19 cellular contexts compared by ENCODE assay signal in genomic region chr1:167654975-167655575, GRCh38. TPM values are rescaled to one million over a fixed set of nuclear protein-coding genes. Genes with fewer than 3 reads are reported as not detected.
A peak's percentile ranks its signal among the peaks of the same experiment; 100 is the strongest.
DNase-seq lines count a peak whose midpoint lies in the region; ATAC-seq and TF ChIP-seq lines count a peak whose summit lies in the region.
"Had no signal": no experiment of that assay in that cellular context is flagged by ENCODE, and none has a peak within 500 bp of the region (broad histone marks: within the 10 kb centered on the region; RNA-seq: fewer than 3 reads in every experiment).

No MANE protein-coding gene starts in this region.

- no peak for ATAC-seq in activated CD8-positive, alpha-beta T cell treated with anti-CD3 and anti-CD28 coated beads, Interleukin-2, amount 10 ng/mL, durations not matched to agents 7 days and 5 days
- ATAC-seq in left cardiac atrium = peak; percentile 50 to 70
- peak in 1 of 4 donors; percentile 21 for ATAC-seq in psoas muscle
- ATAC-seq in GM18873 (IDR thresholded peaks at IDR 0.05; ENCODE audit: low FRiP score, unreplicated experiment) = no peak
- ATAC-seq in mucosa of descending colon = no peak
- ATAC-seq: foreskin keratinocyte had no signal

- H3K36me3 ChIP-seq in HEK293 (ENCODE audit: control insufficient read depth in 2 of 2, insufficient read depth in 1 of 2, low read length in 2 of 2) (no peaks in the 10 kb centered on the region), psoas muscle (ENCODE audit: insufficient read depth in 1 of 2, low read depth in 1 of 2) (no peaks in the 10 kb centered on the region), H7 (replicated peaks; ENCODE audit: control insufficient read depth, insufficient read depth, low read length) (no peaks in the 10 kb centered on the region), mucosa of descending colon (ENCODE audit: low read depth) (no peaks in the 10 kb centered on the region)
- H3K36me3 ChIP-seq: thoracic aorta had no signal

- POLR2A ChIA-PET in HEK293 (lab: Yijun Ruan, JAX) = no interaction called here
- POLR2A ChIA-PET in activated CD8-positive, alpha-beta T cell treated with anti-CD3 and anti-CD28 coated beads, Interleukin-2, amount 10 ng/mL, durations not matched to agents 7 days and 5 days (lab: Charles Lee) = interaction anchor here (0.7 kb wide), 1 partner anchor 55 kb away, joined by 3 read pairs; no protein-coding TSS in a partner anchor

- peaks cover 59% of the 10 kb centered on the region for H3K36me3 Mint-ChIP-seq in activated CD8-positive, alpha-beta T cell treated with anti-CD3 and anti-CD28 coated beads, Interleukin-2, amount 10 ng/mL, durations not matched to agents 7 days and 5 days (ENCODE audit: low read depth)
- H3K36me3 Mint-ChIP-seq: brain had no signal

- H3K27me3 ChIP-seq in psoas muscle (ENCODE audit: insufficient read depth in 3 of 3, low read length in 2 of 3) (no peaks in the 10 kb centered on the region), H7 (ENCODE audit: control insufficient read depth, insufficient read depth, low read length) (peaks cover 1% of the 10 kb centered on the region; the same call in 1 of the 2 replicates)
- H3K27me3 ChIP-seq: foreskin keratinocyte had no signal

- CTCF ChIA-PET in HEK293 (lab: Yijun Ruan, JAX) = interaction anchor here (0.6 kb wide), 1 partner anchor 13 kb away, joined by 4 read pairs; no protein-coding TSS in a partner anchor
- CTCF ChIA-PET in activated CD8-positive, alpha-beta T cell treated with anti-CD3 and anti-CD28 coated beads, Interleukin-2, amount 10 ng/mL, durations not matched to agents 7 days and 5 days (lab: Charles Lee) = interaction anchor here (0.7 to 3.3 kb wide), 3 partner anchors 11 to 55 kb away, joined by 3 to 20 read pairs (median 10); no protein-coding TSS in a partner anchor

- intact Hi-C loops in left cardiac atrium (cut with DNase I) (no loop called here), psoas muscle (cut with DNase I) (no loop called here), mucosa of descending colon (cut with DNase I, micrococcal nuclease) (no loop called here)

- no peak overlapping the region for H3K4me3 ChIP-seq in HEK293 (ENCODE audit: low read depth, low read length)
- H3K4me3 ChIP-seq in psoas muscle = no peak overlapping the region
- H3K4me3 ChIP-seq in H7 (ENCODE audit: insufficient read depth, low read depth, low read length) = no peak overlapping the region
- H3K4me3 ChIP-seq in mucosa of descending colon = no peak overlapping the region
- H3K4me3 ChIP-seq: thoracic aorta had no signal

- peak overlapping the region; percentile 35 for H3K27ac Mint-ChIP-seq in activated CD8-positive, alpha-beta T cell treated with anti-CD3 and anti-CD28 coated beads, Interleukin-2, amount 10 ng/mL, durations not matched to agents 7 days and 5 days
- H3K27ac Mint-ChIP-seq: brain, endodermal cell had no signal

- no peak overlapping the region for H3K4me3 Mint-ChIP-seq in activated CD8-positive, alpha-beta T cell treated with anti-CD3 and anti-CD28 coated beads, Interleukin-2, amount 10 ng/mL, durations not matched to agents 7 days and 5 days
- H3K4me3 Mint-ChIP-seq: activated T-helper 1 cell treated with anti-CD3 and anti-CD28 coated beads, Interleukin-12 subunit alpha, Interleukin-12 subunit beta, Interleukin-2, Interleukin-4 antibody, amounts not matched to agents 30 ng/mL and 10 ng/mL and 1 ng/mL, durations not matched to agents 14 hours and 24 hours and 36 hours; brain; endodermal cell had no signal

- H3K27me3 Mint-ChIP-seq in activated CD8-positive, alpha-beta T cell treated with anti-CD3 and anti-CD28 coated beads, Interleukin-2, amount 10 ng/mL, durations not matched to agents 7 days and 5 days (ENCODE audit: low read depth) = no peaks in the 10 kb centered on the region

- H3K9me3 ChIP-seq in HEK293 (ENCODE audit: control insufficient read depth, insufficient read depth, low read depth, low read length) (no peaks in the 10 kb centered on the region), psoas muscle (no peaks in the 10 kb centered on the region), mucosa of descending colon (no peaks in the 10 kb centered on the region)
- H3K9me3 ChIP-seq: thoracic aorta had no signal

- H3K4me1 Mint-ChIP-seq in activated CD8-positive, alpha-beta T cell treated with anti-CD3 and anti-CD28 coated beads, Interleukin-2, amount 10 ng/mL, durations not matched to agents 7 days and 5 days (ENCODE audit: low read depth) = peaks cover 67% of the 10 kb centered on the region

- 51 to 73% (median 65%) methylated on average over 7 of the region's 7 CpGs for WGBS in psoas muscle, 3 donors

- no peaks in the 10 kb centered on the region for H3K9me3 Mint-ChIP-seq in activated CD8-positive, alpha-beta T cell treated with anti-CD3 and anti-CD28 coated beads, Interleukin-2, amount 10 ng/mL, durations not matched to agents 7 days and 5 days (ENCODE audit: insufficient read depth)
- H3K9me3 Mint-ChIP-seq: activated T-helper 1 cell treated with anti-CD3 and anti-CD28 coated beads, Interleukin-12 subunit alpha, Interleukin-12 subunit beta, Interleukin-2, Interleukin-4 antibody, amounts not matched to agents 30 ng/mL and 10 ng/mL and 1 ng/mL, durations not matched to agents 14 hours and 24 hours and 36 hours; brain; endodermal cell had no signal

- no peak for DNase-seq in activated CD8-positive, alpha-beta T cell treated with anti-CD3 and anti-CD28 coated beads, Interleukin-2, amount 10 ng/mL, durations not matched to agents 7 days and 5 days
- DNase-seq in left cardiac atrium (peak; percentile 50), psoas muscle (no peak), H7 (no peak), mucosa of descending colon (no peak)
- no peak for DNase-seq in stimulated activated naive CD4-positive, alpha-beta T cell treated with Interleukin-2 at 50 U/mL for 16 hours (lab: John Stamatoyannopoulos, UW)
- DNase-seq: activated CD4-positive, alpha-beta T cell treated with anti-CD3 and anti-CD28 coated beads, Interleukin-2, amount 50 U/mL, for 1 hour; endodermal cell; foreskin keratinocyte; midbrain; NCI-H2029; RPMI8226; T-helper 2 cell had no signal

- no peak overlapping the region for H3K27ac ChIP-seq in HEK293 (ENCODE audit: extremely low read depth, low read depth, low read length)
- peak overlapping the region; percentile 78 for H3K27ac ChIP-seq in psoas muscle
- H3K27ac ChIP-seq: foreskin keratinocyte, thoracic aorta had no signal

- TF ChIP-seq CTCF in HEK293 (tag by site-specific recombination; IDR thresholded peaks at IDR 0.05) (no peak), psoas muscle (IDR thresholded peaks at IDR 0.05) (no peak), mucosa of descending colon (IDR thresholded peaks at IDR 0.05) (no peak)

- H3K4me1 ChIP-seq in HEK293 (ENCODE audit: control insufficient read depth, insufficient read depth, low read length) (peaks cover 9% of the 10 kb centered on the region), psoas muscle (peaks cover 68% of the 10 kb centered on the region), mucosa of descending colon (ENCODE audit: low read depth) (peaks cover 18% of the 10 kb centered on the region)
- H3K4me1 ChIP-seq: foreskin keratinocyte had no signal

TF ChIP-seq in HEK293, 187 proteins besides CTCF, POLR2A, EP300 and RAD21:
- no peak for TF ChIP-seq ZNF658 (tag by site-specific recombination; IDR thresholded peaks at IDR 0.05)
- TF ChIP-seq SCRT2 (tag by site-specific recombination; IDR thresholded peaks at IDR 0.05) = 0 out of 2 replicates have a peak, but pooled peaks have one; percentile 28

RNA-seq across cellular contexts. Expression of gene RCSD1, which starts 25.0 kb away (rescaled TPM):
- total RNA-seq in activated CD8-positive, alpha-beta T cell treated with anti-CD3 and anti-CD28 coated beads, Interleukin-2, amount 10 ng/mL, durations not matched to agents 7 days and 5 days = 100 to 1,000 TPM; 143 to 145 TPM
- total RNA-seq in left cardiac atrium (10 to 100 TPM; 33.6 to 38.7 TPM), psoas muscle (10 to 100 TPM in 3 of 4 donors, 1 to 10 TPM in 1; 9.9 to 34.2 (median 23.1) TPM), mucosa of descending colon (10 to 100 TPM in 1 of 3 donors, 1 to 10 TPM in 2; 3.9 to 10.8 (median 8.4) TPM)
- polyA plus RNA-seq in psoas muscle = 10 to 100 TPM in 2 of 3 donors, 1 to 10 TPM in 1; 3.9 to 13.7 (median 10.4) TPM
- 0.31 and 0.37 TPM in 2 replicates for total RNA-seq in H7 (2014; rRNA removed; shearing (Covaris generic))
- polyA plus RNA-seq: BJ had no signal

Comparison
In these comparisons a context has a peak if more than half of its experiments do, and no peak if none do; other contexts are left out.
1. ATAC-seq: peak in left cardiac atrium (2 of 2); none in activated CD8-positive, alpha-beta T cell treated with anti-CD3 and anti-CD28 coated beads, Interleukin-2, amount 10 ng/mL, durations not matched to agents 7 days and 5 days (single experiment), GM18873 (single experiment) and mucosa of descending colon (single experiment).